30 cellular contexts compared by ENCODE assay signal in the genomic region with DNA sequence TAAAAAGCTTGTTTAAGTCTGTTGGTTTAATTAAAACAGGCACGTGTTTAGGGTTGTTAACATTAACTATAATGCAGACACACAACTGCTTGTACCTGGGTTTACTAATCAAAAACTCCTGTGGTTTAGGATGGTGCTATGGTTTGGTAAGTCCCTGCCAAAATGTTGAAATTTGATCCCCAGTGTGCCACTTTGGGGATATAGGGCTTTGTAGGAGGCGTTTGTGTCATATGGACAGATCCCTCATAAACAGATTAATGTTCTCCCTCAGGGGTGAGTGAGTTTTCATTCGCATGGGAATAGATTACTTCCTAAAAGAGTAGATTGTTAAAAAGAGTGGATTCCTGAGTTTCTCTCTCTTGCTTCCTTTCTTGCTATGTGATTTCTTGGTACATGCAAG.
"Had no signal": no experiment of that assay in that cellular context is flagged by ENCODE, and none has a peak within 500 bp of the region (broad histone marks: within the 10 kb centered on the region; RNA-seq: fewer than 3 reads in every experiment).

No MANE protein-coding gene starts in this region.

- H3K9me3 ChIP-seq: lower lobe of right lung, psoas muscle, sigmoid colon, uterus had no signal

- H3K27me3 ChIP-seq: neural progenitor cell, sigmoid colon, uterus had no signal

- H3K9me3 Mint-ChIP-seq: activated naive CD4-positive, alpha-beta T cell treated with anti-CD3 and anti-CD28 coated beads, Interleukin-2, amount 50 U/mL, for 24 hours; activated naive CD8-positive, alpha-beta T cell treated with anti-CD3 and anti-CD28 coated beads, Interleukin-2, amount 50 U/mL, for 24 hours; activated T-helper 2 cell treated with anti-CD3 and anti-CD28 coated beads, Interferon-gamma antibody, Interleukin-2, Interleukin-4, amounts not matched to agents 10 μg/mL and 5 μg/mL and 100 μg/mL, durations not matched to agents 14 hours and 24 hours and 36 hours; effector memory CD8-positive, alpha-beta T cell; natural killer cell; stimulated activated effector memory CD8-positive, alpha-beta T cell treated with anti-CD3 and anti-CD28 coated beads, Interleukin-12 subunit alpha, Interleukin-12 subunit beta, amount 100 ng/mL, for 72 hours; stimulated activated naive CD8-positive, alpha-beta T cell treated with anti-CD3 and anti-CD28 coated beads, Interleukin-15, Interleukin-2, amounts not matched to agents 100 ng/mL and 50 ng/mL, for 24 hours had no signal

- H3K4me3 ChIP-seq: heart right ventricle, lower lobe of right lung, neural progenitor cell, psoas muscle, sigmoid colon, uterus had no signal

- H3K79me2 ChIP-seq: parathyroid adenoma had no signal

- H3K27ac Mint-ChIP-seq: activated CD4-positive, alpha-beta T cell treated with anti-CD3 and anti-CD28 coated beads for 36 hours; activated CD8-positive, alpha-beta memory T cell treated with anti-CD3 and anti-CD28 coated beads, Interleukin-2, amount 10 ng/mL, durations not matched to agents 7 days and 5 days; activated CD8-positive, alpha-beta T cell treated with anti-CD3 and anti-CD28 coated beads, Interleukin-2, amount 10 ng/mL, durations not matched to agents 7 days and 5 days; activated naive CD4-positive, alpha-beta T cell treated with anti-CD3 and anti-CD28 coated beads, Interleukin-2, amount 50 U/mL, for 24 hours; activated naive CD8-positive, alpha-beta T cell treated with anti-CD3 and anti-CD28 coated beads, Interleukin-2, amount 50 U/mL, for 24 hours; activated T-helper 2 cell treated with anti-CD3 and anti-CD28 coated beads, Interferon-gamma antibody, Interleukin-2, Interleukin-4, amounts not matched to agents 10 μg/mL and 5 μg/mL and 100 μg/mL, durations not matched to agents 14 hours and 24 hours and 36 hours; effector memory CD8-positive, alpha-beta T cell; natural killer cell; neural progenitor cell; stimulated activated effector memory CD8-positive, alpha-beta T cell treated with anti-CD3 and anti-CD28 coated beads, Interleukin-12 subunit alpha, Interleukin-12 subunit beta, amount 100 ng/mL, for 72 hours; stimulated activated naive CD8-positive, alpha-beta T cell treated with anti-CD3 and anti-CD28 coated beads, Interleukin-15, Interleukin-2, amounts not matched to agents 100 ng/mL and 50 ng/mL, for 24 hours; type B pancreatic cell had no signal

- H3K4me3 Mint-ChIP-seq: activated CD4-positive, alpha-beta T cell treated with anti-CD3 and anti-CD28 coated beads for 36 hours; activated CD8-positive, alpha-beta memory T cell treated with anti-CD3 and anti-CD28 coated beads, Interleukin-2, amount 10 ng/mL, durations not matched to agents 7 days and 5 days; activated CD8-positive, alpha-beta T cell treated with anti-CD3 and anti-CD28 coated beads, Interleukin-2, amount 10 ng/mL, durations not matched to agents 7 days and 5 days; activated naive CD4-positive, alpha-beta T cell treated with anti-CD3 and anti-CD28 coated beads, Interleukin-2, amount 50 U/mL, for 24 hours; activated naive CD8-positive, alpha-beta T cell treated with anti-CD3 and anti-CD28 coated beads, Interleukin-2, amount 50 U/mL, for 24 hours; effector memory CD8-positive, alpha-beta T cell; natural killer cell; neural progenitor cell; stimulated activated effector memory CD8-positive, alpha-beta T cell treated with anti-CD3 and anti-CD28 coated beads, Interleukin-12 subunit alpha, Interleukin-12 subunit beta, amount 100 ng/mL, for 72 hours; stimulated activated naive CD8-positive, alpha-beta T cell treated with anti-CD3 and anti-CD28 coated beads, Interleukin-15, Interleukin-2, amounts not matched to agents 100 ng/mL and 50 ng/mL, for 24 hours; type B pancreatic cell had no signal

- H3K27ac ChIP-seq: heart right ventricle, lower lobe of right lung, neural progenitor cell, parathyroid adenoma, psoas muscle, sigmoid colon, uterus had no signal

- H3K36me3 ChIP-seq: heart right ventricle, lower lobe of right lung, sigmoid colon, uterus had no signal

- H2AFZ ChIP-seq: neural progenitor cell, parathyroid adenoma had no signal

- H3K4me1 ChIP-seq: heart right ventricle, lower lobe of right lung, parathyroid adenoma, psoas muscle, sigmoid colon, uterus had no signal

- H3K9ac ChIP-seq: neural progenitor cell, parathyroid adenoma had no signal

- ATAC-seq: activated CD4-positive, alpha-beta T cell treated with anti-CD3 and anti-CD28 coated beads for 36 hours; activated CD8-positive, alpha-beta memory T cell treated with anti-CD3 and anti-CD28 coated beads, Interleukin-2, amount 10 ng/mL, durations not matched to agents 7 days and 5 days; activated CD8-positive, alpha-beta T cell treated with anti-CD3 and anti-CD28 coated beads, Interleukin-2, amount 10 ng/mL, durations not matched to agents 7 days and 5 days; activated naive CD8-positive, alpha-beta T cell treated with anti-CD3 and anti-CD28 coated beads, Interleukin-2, amount 50 U/mL, for 24 hours; effector memory CD8-positive, alpha-beta T cell; heart right ventricle; left lobe of liver; lower lobe of right lung; natural killer cell; psoas muscle; stimulated activated effector memory CD8-positive, alpha-beta T cell treated with anti-CD3 and anti-CD28 coated beads, Interleukin-12 subunit alpha, Interleukin-12 subunit beta, amount 100 ng/mL, for 72 hours had no signal

- DNase-seq: activated CD4-positive, alpha-beta T cell treated with anti-CD3 and anti-CD28 coated beads for 36 hours; activated CD4-positive, CD25-positive, alpha-beta regulatory T cell; activated CD8-positive, alpha-beta memory T cell treated with anti-CD3 and anti-CD28 coated beads, Interleukin-2, amount 10 ng/mL, durations not matched to agents 7 days and 5 days; activated CD8-positive, alpha-beta T cell treated with anti-CD3 and anti-CD28 coated beads, Interleukin-2, amount 10 ng/mL, durations not matched to agents 7 days and 5 days; activated naive CD8-positive, alpha-beta T cell treated with anti-CD3 and anti-CD28 coated beads, Interleukin-2, amount 50 U/mL, for 24 hours; activated T-cell treated with anti-CD3 and anti-CD28 coated beads, Interleukin-2, amount 50 U/mL, for 48 hours; amygdala; caudate nucleus; cortex of kidney; effector memory CD8-positive, alpha-beta T cell; heart right ventricle; kidney glomerular epithelial cell; lower lobe of right lung; mesendoderm; natural killer cell; occipital lobe; psoas muscle; sigmoid colon; small intestine; stimulated activated CD4-positive, alpha-beta T cell treated with anti-CD3 and anti-CD28 coated beads, Interleukin-4, amount 100 ng/mL, for 24 hours; substantia nigra; uterus had no signal

- H3K4me1 Mint-ChIP-seq: activated CD4-positive, alpha-beta T cell treated with anti-CD3 and anti-CD28 coated beads for 36 hours; activated CD8-positive, alpha-beta memory T cell treated with anti-CD3 and anti-CD28 coated beads, Interleukin-2, amount 10 ng/mL, durations not matched to agents 7 days and 5 days; activated naive CD4-positive, alpha-beta T cell treated with anti-CD3 and anti-CD28 coated beads, Interleukin-2, amount 50 U/mL, for 24 hours; activated naive CD8-positive, alpha-beta T cell treated with anti-CD3 and anti-CD28 coated beads, Interleukin-2, amount 50 U/mL, for 24 hours; stimulated activated effector memory CD8-positive, alpha-beta T cell treated with anti-CD3 and anti-CD28 coated beads, Interleukin-12 subunit alpha, Interleukin-12 subunit beta, amount 100 ng/mL, for 72 hours had no signal

- H3K36me3 Mint-ChIP-seq: natural killer cell; neural progenitor cell; stimulated activated effector memory CD8-positive, alpha-beta T cell treated with anti-CD3 and anti-CD28 coated beads, Interleukin-12 subunit alpha, Interleukin-12 subunit beta, amount 100 ng/mL, for 72 hours had no signal
